Comparison of ENCODE assay signal across 8 cellular contexts in genomic region chr12:122399254-122399591, GRCh38. TPM values are rescaled to one million over a fixed set of nuclear protein-coding genes. Genes with fewer than 3 reads are reported as not detected.
DNase-seq lines count a peak whose midpoint lies in the region; ATAC-seq and TF ChIP-seq lines count a peak whose summit lies in the region.

No MANE protein-coding gene starts in this region.

- H3K36me3 Mint-ChIP-seq in activated naive CD4-positive, alpha-beta T cell treated with anti-CD3 and anti-CD28 coated beads, Interleukin-2, amount 50 U/mL, for 72 hours: peaks cover 0 to 11% of the 10 kb centered on the region in 2 donors

- H3K27me3 ChIP-seq in layer of hippocampus (ENCODE audit: control insufficient read depth, insufficient read depth, low read length) (no peaks in the 10 kb centered on the region), suprapubic skin (no peaks in the 10 kb centered on the region)

- peaks cover 50% of the 10 kb centered on the region for H3K4me1 ChIP-seq in suprapubic skin

- DNase-seq in NCI-H510A treated with DMSO at 0.1 percent for 48 hours (lab: John Stamatoyannopoulos, UW) (peak; percentile 73), NCI-H510A (lab: John Stamatoyannopoulos, UW) (no peak), suprapubic skin (ENCODE audit: low spot score in 2 of 2) (no peak), globus pallidus (ENCODE audit: low spot score) (no peak), NCI-H226 (no peak)
- no peak for DNase-seq in activated naive CD4-positive, alpha-beta T cell treated with anti-CD3 and anti-CD28 coated beads, Interleukin-2, amount 50 U/mL, for 72 hours (ENCODE audit: low spot score in 2 of 2)

- WGBS in suprapubic skin: 34% methylated on average over 2 of the region's 2 CpGs

- TF ChIP-seq POLR2A in suprapubic skin (IDR thresholded peaks at IDR 0.05): no peak

- no peak for TF ChIP-seq EP300 in suprapubic skin (IDR thresholded peaks at IDR 0.05)

- no peaks in the 10 kb centered on the region for H3K36me3 ChIP-seq in suprapubic skin

- H3K4me3 ChIP-seq in suprapubic skin: no peak overlapping the region

- no peaks in the 10 kb centered on the region for H3K9me3 ChIP-seq in suprapubic skin

- H3K27ac Mint-ChIP-seq in activated naive CD4-positive, alpha-beta T cell treated with anti-CD3 and anti-CD28 coated beads, Interleukin-2, amount 50 U/mL, for 72 hours: peak overlapping the region; percentile 78 to 80

- H3K9me3 Mint-ChIP-seq in activated naive CD4-positive, alpha-beta T cell treated with anti-CD3 and anti-CD28 coated beads, Interleukin-2, amount 50 U/mL, for 72 hours: no peaks in the 10 kb centered on the region

- TF ChIP-seq CTCF in suprapubic skin (IDR thresholded peaks at IDR 0.05): no peak

- H3K27ac ChIP-seq in layer of hippocampus (ENCODE audit: low read depth, low read length) (peak overlapping the region; percentile 63), suprapubic skin (peak overlapping the region; percentile 89)

- peak in 1 of 2 donors; percentile 1 for ATAC-seq in activated naive CD4-positive, alpha-beta T cell treated with anti-CD3 and anti-CD28 coated beads, Interleukin-2, amount 50 U/mL, for 72 hours
- no peak for ATAC-seq in GM21737 (IDR thresholded peaks at IDR 0.05; ENCODE audit: unreplicated experiment)

RNA-seq across cellular contexts. Expression of gene CLIP1, which starts 23.2 kb away (rescaled TPM):
- 10 to 100 TPM; 40.7 to 69.0 TPM for total RNA-seq in activated naive CD4-positive, alpha-beta T cell treated with anti-CD3 and anti-CD28 coated beads, Interleukin-2, amount 50 U/mL, for 72 hours
- 100 to 1,000 TPM; 107 to 170 (median 149) TPM for total RNA-seq in suprapubic skin
